Comparison of ENCODE assay signal across 12 cellular contexts in the genomic region with DNA sequence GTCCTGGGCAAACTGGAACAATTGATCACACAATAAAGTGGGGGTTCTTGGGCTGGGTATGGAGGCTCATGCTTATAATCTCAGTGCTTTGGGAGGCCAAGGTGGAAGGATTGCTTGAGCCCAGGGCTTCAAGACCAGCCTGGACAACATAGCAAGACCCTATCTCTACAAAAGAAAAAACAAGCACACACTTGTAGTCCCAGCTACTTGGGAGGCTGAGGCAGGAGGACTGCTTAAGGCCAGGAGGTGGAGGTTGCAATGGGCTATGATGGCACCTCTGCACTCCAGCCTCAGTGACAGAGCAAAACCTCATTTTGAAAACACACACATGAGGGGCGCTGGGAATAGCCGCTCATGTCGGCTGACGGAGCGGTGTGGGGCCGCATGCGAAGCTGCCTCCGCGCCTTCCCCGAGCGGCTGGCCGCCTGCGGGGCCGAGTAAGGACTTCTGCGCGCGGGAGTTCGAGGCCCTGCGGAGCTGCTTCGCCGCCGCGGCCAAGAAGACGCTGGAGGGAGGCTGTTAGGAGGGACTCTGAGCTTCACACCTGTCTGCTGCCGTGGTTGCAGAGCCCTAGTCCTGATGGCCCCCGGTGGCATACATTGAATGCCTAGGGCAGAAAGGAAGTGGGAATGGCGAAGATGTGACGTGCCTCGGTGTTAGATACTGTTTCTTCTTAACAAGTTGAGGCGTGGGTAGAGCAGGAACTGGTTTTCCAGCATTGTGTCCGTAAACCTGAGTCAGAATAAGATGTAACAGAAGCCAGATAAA. TPM values are rescaled to one million over a fixed set of nuclear protein-coding genes. Genes with fewer than 3 reads are reported as not detected.
DNase-seq lines count a peak whose midpoint lies in the region; ATAC-seq and TF ChIP-seq lines count a peak whose summit lies in the region.
"Had no signal": no experiment of that assay in that cellular context is flagged by ENCODE, and none has a peak within 500 bp of the region (broad histone marks: within the 10 kb centered on the region; RNA-seq: fewer than 3 reads in every experiment).

No MANE protein-coding gene starts in this region.

- 87% methylated on average over 25 of the region's 31 CpGs for WGBS in esophagus muscularis mucosa

- peak overlapping the region in 3 of 7 donors; percentile 32 to 56 (median 37) for H3K27ac Mint-ChIP-seq in CD4-positive, alpha-beta memory T cell
- peak overlapping the region; percentile 96 for H3K27ac Mint-ChIP-seq in memory B cell

- H3K27me3 ChIP-seq in CD4-positive, alpha-beta memory T cell (ENCODE audit: insufficient read depth, low read length) = no peaks in the 10 kb centered on the region
- H3K27me3 ChIP-seq in SU-DHL-6 (ENCODE audit: low read length) (no peaks in the 10 kb centered on the region), esophagus muscularis mucosa (no peaks in the 10 kb centered on the region)
- H3K27me3 ChIP-seq: MG63 had no signal

- peak overlapping the region in 6 of 8 donors; percentile 10 to 64 (median 48) for H3K4me3 Mint-ChIP-seq in CD4-positive, alpha-beta memory T cell
- H3K4me3 Mint-ChIP-seq in memory B cell = peak overlapping the region; percentile 85

- intact Hi-C loops in CD4-positive, alpha-beta memory T cell (cut with micrococcal nuclease) = loop anchor here (2.0 to 5.0 kb wide), 2 partner anchors 282 to 480 kb away; partner anchors contain the start of gene PARP1
- intact Hi-C loops in esophagus muscularis mucosa (cut with DNase I) = no loop called here

- H3K27ac ChIP-seq in CD4-positive, alpha-beta memory T cell (ENCODE audit: low read depth, low read length) = no peak overlapping the region
- H3K27ac ChIP-seq in SU-DHL-6 (ENCODE audit: low read depth, low read length) = peak overlapping the region; percentile 77
- H3K27ac ChIP-seq in esophagus muscularis mucosa (replicated peaks in 1 of 4) = peak overlapping the region in 2 of 4 donors; percentile 13 to 54

- H3K27me3 Mint-ChIP-seq in CD4-positive, alpha-beta memory T cell = no peaks in the 10 kb centered on the region
- no peaks in the 10 kb centered on the region for H3K27me3 Mint-ChIP-seq in memory B cell

- H3K4me1 ChIP-seq in CD4-positive, alpha-beta memory T cell (ENCODE audit: insufficient read depth, low read length) = peaks cover 32% of the 10 kb centered on the region
- peaks cover 0 to 18% (median 14%) of the 10 kb centered on the region in 4 donors for H3K4me1 ChIP-seq in esophagus muscularis mucosa

- H3K9me3 Mint-ChIP-seq in CD4-positive, alpha-beta memory T cell = peaks cover 0 to 3% (median 0%) of the 10 kb centered on the region in 8 donors
- H3K9me3 Mint-ChIP-seq in memory B cell = no peaks in the 10 kb centered on the region

- no peak for TF ChIP-seq POLR2A in esophagus muscularis mucosa (IDR thresholded peaks at IDR 0.05; ENCODE audit: low read depth)

- no peaks in the 10 kb centered on the region for H3K36me3 ChIP-seq in CD4-positive, alpha-beta memory T cell (ENCODE audit: insufficient read depth, low read length)
- H3K36me3 ChIP-seq in SU-DHL-6 (ENCODE audit: low read length) = no peaks in the 10 kb centered on the region
- H3K36me3 ChIP-seq in esophagus muscularis mucosa = no peaks in the 10 kb centered on the region
- H3K36me3 ChIP-seq: MG63 had no signal

- ATAC-seq in GM21528 (IDR thresholded peaks at IDR 0.05; ENCODE audit: low FRiP score, unreplicated experiment) = peak; percentile 10
- ATAC-seq in memory B cell (ENCODE audit: low read depth) = no peak

- H3K4me1 Mint-ChIP-seq in CD4-positive, alpha-beta memory T cell = peaks cover 20 to 45% (median 27%) of the 10 kb centered on the region in 4 donors
- H3K4me1 Mint-ChIP-seq in memory B cell = peaks cover 57% of the 10 kb centered on the region

- H4K20me1 ChIP-seq in SU-DHL-6 (ENCODE audit: low read depth, low read length) = no peaks in the 10 kb centered on the region

- H3F3A ChIP-seq in SU-DHL-6 (ENCODE audit: insufficient read depth) = peaks cover 24% of the 10 kb centered on the region

- no peak for DNase-seq in CD4-positive, alpha-beta memory T cell
- DNase-seq in memory B cell (ENCODE audit: low spot score in 2 of 2) (no peak), NCI-H2227 (lab: John Stamatoyannopoulos, UW; ENCODE audit: unreplicated experiment) (no peak), esophagus muscularis mucosa (ENCODE audit: extremely low spot score) (no peak), occipital lobe (lab: John Stamatoyannopoulos, UW) (no peak)
- no peak for DNase-seq in activated naive CD4-positive, alpha-beta T cell (lab: John Stamatoyannopoulos, UW)
- DNase-seq: DND-41, foreskin melanocyte, MG63, SW 1271 had no signal

- H2AFZ ChIP-seq in SU-DHL-6 (ENCODE audit: low read depth, low read length, severe bottlenecking) = peak overlapping the region; percentile 33

- no peaks in the 10 kb centered on the region for H3K9me3 ChIP-seq in CD4-positive, alpha-beta memory T cell (ENCODE audit: control insufficient read depth in 1 of 2, low read length in 2 of 2)
- H3K9me3 ChIP-seq in SU-DHL-6 (ENCODE audit: insufficient read depth, low read length) = no peaks in the 10 kb centered on the region
- H3K9me3 ChIP-seq in esophagus muscularis mucosa = no peaks in the 10 kb centered on the region
- H3K9me3 ChIP-seq: MG63 had no signal

- H3K9me2 ChIP-seq in SU-DHL-6 (replicated peaks; ENCODE audit: insufficient read depth, low read length) = no peaks in the 10 kb centered on the region

- peak overlapping the region; percentile 65 for H3K4me2 ChIP-seq in SU-DHL-6 (ENCODE audit: low read depth, low read length, poor library complexity, severe bottlenecking)

- TF ChIP-seq EP300 in esophagus muscularis mucosa (IDR thresholded peaks at IDR 0.05) = no peak

- POLR2A ChIA-PET in CD4-positive, alpha-beta memory T cell (lab: Charles Lee; ENCODE audit: partially characterized antibody) = interaction anchor here (1.9 kb wide), 1 partner anchor 70 kb away, joined by 14 read pairs; no protein-coding TSS in a partner anchor

- no peaks in the 10 kb centered on the region for H3K79me2 ChIP-seq in SU-DHL-6 (ENCODE audit: insufficient read depth, low read length)

- no peak for TF ChIP-seq CTCF in SU-DHL-6 (IDR thresholded peaks at IDR 0.05; ENCODE audit: insufficient read depth, low read length, poor library complexity, severe bottlenecking)
- no peak for TF ChIP-seq CTCF in esophagus muscularis mucosa (IDR thresholded peaks at IDR 0.05)

- CTCF ChIA-PET in CD4-positive, alpha-beta memory T cell (lab: Charles Lee; ENCODE audit: partially characterized antibody) = interaction anchor here (1.0 to 7.0 kb wide), 10 partner anchors 10 to 348 kb away, joined by 3 to 207 read pairs (median 24); partner anchors contain the start of gene PARP1

- no peak overlapping the region for H3K4me3 ChIP-seq in CD4-positive, alpha-beta memory T cell (ENCODE audit: low read length in 2 of 2)
- no peak overlapping the region for H3K4me3 ChIP-seq in SU-DHL-6 (ENCODE audit: insufficient read depth, low read length, poor library complexity, severe bottlenecking)
- no peak overlapping the region for H3K4me3 ChIP-seq in esophagus muscularis mucosa
- H3K4me3 ChIP-seq: MG63 had no signal

- peaks cover 0 to 2% of the 10 kb centered on the region in 2 donors for H3K36me3 Mint-ChIP-seq in CD4-positive, alpha-beta memory T cell
- H3K36me3 Mint-ChIP-seq in memory B cell = no peaks in the 10 kb centered on the region

- peak overlapping the region; percentile 47; the same call in 1 of the 2 replicates for H3K9ac ChIP-seq in SU-DHL-6 (ENCODE audit: low read length)

RNA-seq across cellular contexts. Expression of gene ACBD3, which starts 59.5 kb away (rescaled TPM):
- 10 to 100 TPM; 28.7 to 29.7 TPM for total RNA-seq in CD4-positive, alpha-beta memory T cell
- 10 to 100 TPM; 10.1 to 22.8 TPM for polyA plus RNA-seq in CD4-positive, alpha-beta memory T cell
- total RNA-seq in esophagus muscularis mucosa (10 to 100 TPM; 28.1 to 53.6 (median 32.6) TPM), occipital lobe (47.4 TPM)
